In the genomic region with DNA sequence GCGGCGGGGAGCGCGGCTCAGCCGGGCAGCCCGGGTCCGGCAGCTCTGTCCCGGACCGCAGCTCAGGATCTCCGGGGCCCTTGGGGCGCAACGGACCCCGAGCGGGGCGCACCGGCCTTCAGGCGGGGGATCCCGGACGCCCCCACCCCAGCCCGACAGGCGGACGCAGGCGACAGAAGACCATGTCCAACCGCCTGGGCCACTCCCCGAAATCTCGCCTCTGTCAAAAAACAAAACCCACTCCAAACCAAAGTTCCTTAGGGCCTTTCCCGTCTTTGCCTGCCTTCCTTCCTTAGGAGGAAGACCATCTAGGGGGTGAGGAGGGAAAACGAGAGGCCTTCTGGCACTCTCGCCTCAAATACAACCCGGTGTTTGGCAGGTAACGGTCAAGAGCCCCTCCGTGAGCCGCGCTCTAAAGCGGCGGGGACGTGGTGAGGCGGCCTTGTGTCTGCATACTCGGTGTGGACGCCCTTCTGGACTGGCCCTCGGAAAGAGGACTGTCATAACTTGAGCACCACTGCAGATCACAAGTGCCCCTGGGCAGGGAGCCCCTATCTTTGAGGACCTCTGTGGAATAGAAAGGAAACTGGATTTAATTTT, we compare ENCODE assay signal across 9 cellular contexts. TPM values are rescaled to one million over a fixed set of nuclear protein-coding genes. Genes with fewer than 3 reads are reported as not detected.
DNase-seq lines count a peak whose midpoint lies in the region; ATAC-seq and TF ChIP-seq lines count a peak whose summit lies in the region.
"Had no signal": no experiment of that assay in that cellular context is flagged by ENCODE, and none has a peak within 500 bp of the region (broad histone marks: within the 10 kb centered on the region; RNA-seq: fewer than 3 reads in every experiment).

No MANE protein-coding gene starts in this region.

- H3K9me3 Mint-ChIP-seq in CD14-positive monocyte = peaks cover 0 to 2% (median 0%) of the 10 kb centered on the region in 7 donors
- H3K9me3 Mint-ChIP-seq in type B pancreatic cell = no peaks in the 10 kb centered on the region

- intact Hi-C loops in CD14-positive monocyte (cut with micrococcal nuclease) = loop anchor here (5.0 to 10.0 kb wide), 3 partner anchors 42 to 130 kb away; a partner anchor contains a TSS
- intact Hi-C loops in right lobe of liver (cut with DNase I) = no loop called here

- peaks cover 0 to 19% (median 8%) of the 10 kb centered on the region in 4 donors for H3K4me1 ChIP-seq in right lobe of liver

- no peaks in the 10 kb centered on the region for H3K9me3 ChIP-seq in right lobe of liver

- peaks cover 8 to 19% (median 12%) of the 10 kb centered on the region in 3 donors for H3K27me3 Mint-ChIP-seq in CD14-positive monocyte (ENCODE audit: low read depth in 3 of 3)
- peaks cover 18% of the 10 kb centered on the region for H3K27me3 Mint-ChIP-seq in type B pancreatic cell

- no peaks in the 10 kb centered on the region for H3K27me3 ChIP-seq in right lobe of liver

- no peak for TF ChIP-seq POLR2A in right lobe of liver (IDR thresholded peaks at IDR 0.05)

- H3K4me3 Mint-ChIP-seq in CD14-positive monocyte (peak overlapping the region; percentile 93 to 95), type B pancreatic cell (peak overlapping the region; percentile 92)

- TF ChIP-seq CTCF in CD14-positive monocyte (IDR thresholded peaks at IDR 0.05) (no peak), right lobe of liver (IDR thresholded peaks at IDR 0.05) (no peak), type B pancreatic cell (conservative IDR thresholded peaks at IDR 0.05) (no peak)

- H3K36me3 Mint-ChIP-seq in CD14-positive monocyte (peaks cover 18 to 21% of the 10 kb centered on the region in 2 donors), type B pancreatic cell (peaks cover 4% of the 10 kb centered on the region)

- peaks cover 23% of the 10 kb centered on the region for H3K4me1 Mint-ChIP-seq in CD14-positive monocyte
- peaks cover 12% of the 10 kb centered on the region for H3K4me1 Mint-ChIP-seq in type B pancreatic cell (ENCODE audit: unreplicated experiment)

- H3K27ac Mint-ChIP-seq in CD14-positive monocyte (peak overlapping the region; percentile 85 to 94 (median 90)), type B pancreatic cell (peak overlapping the region; percentile 78)

- under 1% methylated on average over 15 of the region's 41 CpGs for WGBS in right lobe of liver (ENCODE audit: insufficient coverage, low coverage, low lambda C conversion rate, missing lambda C conversion rate)

- DNase-seq in CD14-positive monocyte (ENCODE audit: low spot score) = no peak
- peak; percentile 68 for DNase-seq in NCI-H69 (lab: John Stamatoyannopoulos, UW)
- DNase-seq in cerebellum (ENCODE audit: low spot score) = peak; percentile 8
- peak; percentile 43 to 56 (median 53) for DNase-seq in right lobe of liver
- DNase-seq in type B pancreatic cell (ENCODE audit: extremely low spot score, unreplicated experiment) = no peak
- no peak for DNase-seq in effector CD4-positive, alpha-beta T cell
- DNase-seq in DMS114 treated with DMSO at 0.1 percent for 48 hours (lab: John Stamatoyannopoulos, UW; ENCODE audit: unreplicated experiment) = no peak

- peaks cover 0 to 15% (median 3%) of the 10 kb centered on the region in 4 donors for H3K36me3 ChIP-seq in right lobe of liver

- peak overlapping the region; percentile 71 to 75 (median 75) for H3K27ac ChIP-seq in right lobe of liver

- peak overlapping the region; percentile 82 to 94 (median 84) for H3K4me3 ChIP-seq in right lobe of liver

- ATAC-seq in GM19438 (IDR thresholded peaks at IDR 0.05; ENCODE audit: low read depth, unreplicated experiment) = peak; percentile 16
- ATAC-seq in right lobe of liver = peak; percentile 29 to 53 (median 40)

RNA-seq across cellular contexts. Expression of a gene that starts 0.6 kb away (rescaled TPM):
- polyA plus RNA-seq in CD14-positive monocyte = 1 to 10 TPM; 3.3 to 4.3 TPM
- total RNA-seq in cerebellum (51.0 TPM), right lobe of liver (10 to 100 TPM in 3 of 6 experiments, 1 to 10 TPM in 3; 7.3 to 12.7 (median 9.7) TPM), type B pancreatic cell (ENCODE audit: low replicate concordance) (8.5 and 11.2 TPM in 2 replicates)

RNA-seq across cellular contexts. Expression of a gene that starts 15.0 kb away (rescaled TPM):
- polyA plus RNA-seq in CD14-positive monocyte = not detected
- 9.2 TPM for total RNA-seq in cerebellum
- 1 to 10 TPM in 2 of 6 experiments, under 1 TPM in 4; 0.44 to 1.2 (median 0.79) TPM for total RNA-seq in right lobe of liver
- 0.59 and 19.8 TPM in 2 replicates for total RNA-seq in type B pancreatic cell (ENCODE audit: low replicate concordance)
- total RNA-seq: T-helper 2 cell treated with Interferon-gamma antibody and Interleukin-4, amounts not matched to agents 100 ng/mL and 5 ng/mL, for 36 hours had no signal

Comparison
In these comparisons a context has a peak if more than half of its experiments do, and no peak if none do; other contexts are left out.
1. DNase-seq: peak in NCI-H69 (single experiment), cerebellum (single experiment) and right lobe of liver (3 of 3); none in CD14-positive monocyte (single experiment), type B pancreatic cell (single experiment), effector CD4-positive, alpha-beta T cell (single experiment) and DMS114 treated with DMSO at 0.1 percent for 48 hours (single experiment).
2. intact Hi-C loops: an anchor here in CD14-positive monocyte (5.0 to 10.0 kb wide); none called in right lobe of liver.